Comparison of ENCODE assay signal across 1 cellular context in genomic region chr20:45282700-45283528, GRCh38.
TF ChIP-seq lines count a peak whose summit lies in the region.

No MANE protein-coding gene starts in this region.

TF ChIP-seq in HepG2, 621 proteins besides CTCF, POLR2A, EP300 and RAD21 (continues in another document):
- TF ChIP-seq ZNF558 (CRISPR knock-in tag; IDR thresholded peaks at IDR 0.05; ENCODE audit: borderline replicate concordance) (no peak), ZNF687 (CRISPR knock-in tag; IDR thresholded peaks at IDR 0.05) (no peak), ZNF282 (IDR thresholded peaks at IDR 0.05; ENCODE audit: partially characterized antibody) (peak; percentile 97), LBX2 (CRISPR knock-in tag; IDR thresholded peaks at IDR 0.05; ENCODE audit: borderline replicate concordance) (no peak), PLRG1 (conservative IDR thresholded peaks at IDR 0.05) (peak; percentile 95; the same call in 1 of the 2 replicates), AHDC1 (CRISPR knock-in tag; IDR thresholded peaks at IDR 0.05; ENCODE audit: borderline replicate concordance) (no peak), ZNF205 (CRISPR knock-in tag; IDR thresholded peaks at IDR 0.05) (no peak), ZNF18 (CRISPR knock-in tag; IDR thresholded peaks at IDR 0.05; ENCODE audit: insufficient replicate concordance) (no peak), SOX13 (IDR thresholded peaks at IDR 0.05) (no peak), SOX13 (CRISPR knock-in tag; conservative IDR thresholded peaks at IDR 0.05 in 1 of 2, IDR thresholded peaks at IDR 0.05 in 1 of 2) (no peak), AGO2 (optimal IDR thresholded peaks at IDR 0.05; ENCODE audit: low read depth, low read length) (no peak), ZBTB42 (CRISPR knock-in tag; IDR thresholded peaks at IDR 0.05) (no peak), SMAD3 (CRISPR knock-in tag; IDR thresholded peaks at IDR 0.05) (no peak), ZNF737 (CRISPR knock-in tag; IDR thresholded peaks at IDR 0.05; ENCODE audit: borderline replicate concordance) (no peak), CEBPZ (IDR thresholded peaks at IDR 0.05; ENCODE audit: low read length) (no peak), IKZF1 (IDR thresholded peaks at IDR 0.05) (peak; percentile 98), CEBPG (CRISPR knock-in tag; IDR thresholded peaks at IDR 0.05) (no peak), KDM3A (CRISPR knock-in tag; IDR thresholded peaks at IDR 0.05; ENCODE audit: low read depth) (no peak), ZNF646 (CRISPR knock-in tag; IDR thresholded peaks at IDR 0.05) (peak; percentile 80), HDAC1 (CRISPR knock-in tag; IDR thresholded peaks at IDR 0.05) (no peak), KLF13 (CRISPR knock-in tag; IDR thresholded peaks at IDR 0.05) (no peak), ARID5B (CRISPR knock-in tag; IDR thresholded peaks at IDR 0.05) (no peak), POLR2AphosphoS5 (IDR thresholded peaks at IDR 0.05; ENCODE audit: low read depth, low read length) (no peak), LCORL (IDR thresholded peaks at IDR 0.05) (peak; percentile 73; the same call in 1 of the 2 replicates), LCORL (CRISPR knock-in tag; IDR thresholded peaks at IDR 0.05) (no peak), ZNF264 (CRISPR knock-in tag; IDR thresholded peaks at IDR 0.05) (no peak), ZNF446 (CRISPR knock-in tag; IDR thresholded peaks at IDR 0.05) (no peak)
